Comparison of ENCODE assay signal across 2 cellular contexts in genomic region chr12:123801573-123802178, GRCh38.
TF ChIP-seq lines count a peak whose summit lies in the region.

No MANE protein-coding gene starts in this region.

TF ChIP-seq in GM23338, 12 proteins besides CTCF, POLR2A, EP300 and RAD21:
- TF ChIP-seq, protein P1, sequence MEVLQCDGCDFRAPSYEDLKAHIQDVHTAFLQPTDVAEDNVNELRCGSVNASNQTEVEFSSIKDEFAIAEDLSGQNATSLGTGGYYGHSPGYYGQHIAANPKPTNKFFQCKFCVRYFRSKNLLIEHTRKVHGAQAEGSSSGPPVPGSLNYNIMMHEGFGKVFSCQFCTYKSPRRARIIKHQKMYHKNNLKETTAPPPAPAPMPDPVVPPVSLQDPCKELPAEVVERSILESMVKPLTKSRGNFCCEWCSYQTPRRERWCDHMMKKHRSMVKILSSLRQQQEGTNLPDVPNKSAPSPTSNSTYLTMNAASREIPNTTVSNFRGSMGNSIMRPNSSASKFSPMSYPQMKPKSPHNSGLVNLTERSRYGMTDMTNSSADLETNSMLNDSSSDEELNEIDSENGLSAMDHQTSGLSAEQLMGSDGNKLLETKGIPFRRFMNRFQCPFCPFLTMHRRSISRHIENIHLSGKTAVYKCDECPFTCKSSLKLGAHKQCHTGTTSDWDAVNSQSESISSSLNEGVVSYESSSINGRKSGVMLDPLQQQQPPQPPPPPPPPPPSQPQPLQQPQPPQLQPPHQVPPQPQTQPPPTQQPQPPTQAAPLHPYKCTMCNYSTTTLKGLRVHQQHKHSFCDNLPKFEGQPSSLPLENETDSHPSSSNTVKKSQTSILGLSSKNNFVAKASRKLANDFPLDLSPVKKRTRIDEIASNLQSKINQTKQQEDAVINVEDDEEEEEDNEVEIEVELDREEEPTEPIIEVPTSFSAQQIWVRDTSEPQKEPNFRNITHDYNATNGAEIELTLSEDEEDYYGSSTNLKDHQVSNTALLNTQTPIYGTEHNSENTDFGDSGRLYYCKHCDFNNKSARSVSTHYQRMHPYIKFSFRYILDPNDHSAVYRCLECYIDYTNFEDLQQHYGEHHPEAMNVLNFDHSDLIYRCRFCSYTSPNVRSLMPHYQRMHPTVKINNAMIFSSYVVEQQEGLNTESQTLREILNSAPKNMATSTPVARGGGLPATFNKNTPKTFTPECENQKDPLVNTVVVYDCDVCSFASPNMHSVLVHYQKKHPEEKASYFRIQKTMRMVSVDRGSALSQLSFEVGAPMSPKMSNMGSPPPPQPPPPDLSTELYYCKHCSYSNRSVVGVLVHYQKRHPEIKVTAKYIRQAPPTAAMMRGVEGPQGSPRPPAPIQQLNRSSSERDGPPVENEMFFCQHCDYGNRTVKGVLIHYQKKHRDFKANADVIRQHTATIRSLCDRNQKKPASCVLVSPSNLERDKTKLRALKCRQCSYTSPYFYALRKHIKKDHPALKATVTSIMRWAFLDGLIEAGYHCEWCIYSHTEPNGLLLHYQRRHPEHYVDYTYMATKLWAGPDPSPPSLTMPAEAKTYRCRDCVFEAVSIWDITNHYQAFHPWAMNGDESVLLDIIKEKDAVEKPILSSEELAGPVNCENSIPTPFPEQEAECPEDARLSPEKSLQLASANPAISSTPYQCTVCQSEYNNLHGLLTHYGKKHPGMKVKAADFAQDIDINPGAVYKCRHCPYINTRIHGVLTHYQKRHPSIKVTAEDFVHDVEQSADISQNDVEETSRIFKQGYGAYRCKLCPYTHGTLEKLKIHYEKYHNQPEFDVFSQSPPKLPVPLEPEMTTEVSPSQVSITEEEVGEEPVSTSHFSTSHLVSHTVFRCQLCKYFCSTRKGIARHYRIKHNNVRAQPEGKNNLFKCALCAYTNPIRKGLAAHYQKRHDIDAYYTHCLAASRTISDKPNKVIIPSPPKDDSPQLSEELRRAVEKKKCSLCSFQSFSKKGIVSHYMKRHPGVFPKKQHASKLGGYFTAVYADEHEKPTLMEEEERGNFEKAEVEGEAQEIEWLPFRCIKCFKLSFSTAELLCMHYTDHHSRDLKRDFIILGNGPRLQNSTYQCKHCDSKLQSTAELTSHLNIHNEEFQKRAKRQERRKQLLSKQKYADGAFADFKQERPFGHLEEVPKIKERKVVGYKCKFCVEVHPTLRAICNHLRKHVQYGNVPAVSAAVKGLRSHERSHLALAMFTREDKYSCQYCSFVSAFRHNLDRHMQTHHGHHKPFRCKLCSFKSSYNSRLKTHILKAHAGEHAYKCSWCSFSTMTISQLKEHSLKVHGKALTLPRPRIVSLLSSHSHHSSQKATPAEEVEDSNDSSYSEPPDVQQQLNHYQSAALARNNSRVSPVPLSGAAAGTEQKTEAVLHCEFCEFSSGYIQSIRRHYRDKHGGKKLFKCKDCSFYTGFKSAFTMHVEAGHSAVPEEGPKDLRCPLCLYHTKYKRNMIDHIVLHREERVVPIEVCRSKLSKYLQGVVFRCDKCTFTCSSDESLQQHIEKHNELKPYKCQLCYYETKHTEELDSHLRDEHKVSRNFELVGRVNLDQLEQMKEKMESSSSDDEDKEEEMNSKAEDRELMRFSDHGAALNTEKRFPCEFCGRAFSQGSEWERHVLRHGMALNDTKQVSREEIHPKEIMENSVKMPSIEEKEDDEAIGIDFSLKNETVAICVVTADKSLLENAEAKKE (CRISPR knock-in tag; IDR thresholded peaks at IDR 0.05) = no peak
- TF ChIP-seq POLR2AphosphoS5 (IDR thresholded peaks at IDR 0.05; ENCODE audit: low read depth) (no peak), NANOG (IDR thresholded peaks at IDR 0.05; ENCODE audit: borderline replicate concordance) (no peak), REST (IDR thresholded peaks at IDR 0.05; ENCODE audit: unreplicated experiment) (no peak), ZNF331 (CRISPR knock-in tag; IDR thresholded peaks at IDR 0.05; ENCODE audit: low read depth) (no peak)
TF ChIP-seq in GM23338: peak in this region for 0.

TF ChIP-seq in SK-N-SH treated with all-trans-retinoic acid at 6 μM for 48 hours, 23 proteins besides CTCF, POLR2A, EP300 and RAD21 (continued from another document):
- TF ChIP-seq ZFP30 (CRISPR knock-in tag; IDR thresholded peaks at IDR 0.05) = no peak
- no peak for TF ChIP-seq GLIS3 (CRISPR knock-in tag; IDR thresholded peaks at IDR 0.05)
- TF ChIP-seq, protein P2, sequence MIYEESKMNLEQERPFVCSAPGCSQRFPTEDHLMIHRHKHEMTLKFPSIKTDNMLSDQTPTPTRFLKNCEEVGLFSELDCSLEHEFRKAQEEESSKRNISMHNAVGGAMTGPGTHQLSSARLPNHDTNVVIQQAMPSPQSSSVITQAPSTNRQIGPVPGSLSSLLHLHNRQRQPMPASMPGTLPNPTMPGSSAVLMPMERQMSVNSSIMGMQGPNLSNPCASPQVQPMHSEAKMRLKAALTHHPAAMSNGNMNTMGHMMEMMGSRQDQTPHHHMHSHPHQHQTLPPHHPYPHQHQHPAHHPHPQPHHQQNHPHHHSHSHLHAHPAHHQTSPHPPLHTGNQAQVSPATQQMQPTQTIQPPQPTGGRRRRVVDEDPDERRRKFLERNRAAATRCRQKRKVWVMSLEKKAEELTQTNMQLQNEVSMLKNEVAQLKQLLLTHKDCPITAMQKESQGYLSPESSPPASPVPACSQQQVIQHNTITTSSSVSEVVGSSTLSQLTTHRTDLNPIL (CRISPR knock-in tag; IDR thresholded peaks at IDR 0.05; ENCODE audit: low read depth) = no peak
- no peak for TF ChIP-seq BACH2 (CRISPR knock-in tag; IDR thresholded peaks at IDR 0.05; ENCODE audit: borderline replicate concordance)
- TF ChIP-seq ARNTL (CRISPR knock-in tag; IDR thresholded peaks at IDR 0.05; ENCODE audit: borderline replicate concordance, low read depth) = no peak
- TF ChIP-seq ESRRG (CRISPR knock-in tag; IDR thresholded peaks at IDR 0.05) = no peak
- TF ChIP-seq ZC3H10 (CRISPR knock-in tag; IDR thresholded peaks at IDR 0.05) = no peak
- TF ChIP-seq OSR1 (CRISPR knock-in tag; IDR thresholded peaks at IDR 0.05) = no peak
- no peak for TF ChIP-seq POU6F1 (CRISPR knock-in tag; IDR thresholded peaks at IDR 0.05; ENCODE audit: borderline replicate concordance, low read depth)
- no peak for TF ChIP-seq ZNF70 (CRISPR knock-in tag; IDR thresholded peaks at IDR 0.05)
- no peak for TF ChIP-seq ZFP3 (CRISPR knock-in tag; IDR thresholded peaks at IDR 0.05)
